24 cellular contexts compared by ENCODE assay signal in genomic region chr21:41861255-41861654, GRCh38. TPM values are rescaled to one million over a fixed set of nuclear protein-coding genes. Genes with fewer than 3 reads are reported as not detected.
DNase-seq lines count a peak whose midpoint lies in the region; ATAC-seq, FAIRE-seq and TF ChIP-seq lines count a peak whose summit lies in the region.
"Had no signal": no experiment of that assay in that cellular context is flagged by ENCODE, and none has a peak within 500 bp of the region (broad histone marks: within the 10 kb centered on the region; RNA-seq: fewer than 3 reads in every experiment).

No MANE protein-coding gene starts in this region.

- BruUV-seq in K562 (replicated peaks; lab: Mats Ljungman, UMichigan): no TSS peak

- no peak for TF ChIP-seq RAD21 in K562 (CRISPR knock-in tag; conservative IDR thresholded peaks at IDR 0.05 in 1 of 2, IDR thresholded peaks at IDR 0.05 in 1 of 2)

- H2AFZ ChIP-seq in OCI-LY3 (ENCODE audit: low read depth, low read length) (peak overlapping the region; percentile 66), K562 (ENCODE audit: low read depth, low read length) (no peak overlapping the region), hepatocyte (no peak overlapping the region), GM23248 (no peak overlapping the region)

- H3K4me1 ChIP-seq in OCI-LY3 (ENCODE audit: low read length) (peaks cover 51% of the 10 kb centered on the region), K562 (replicated peaks in 1 of 2; ENCODE audit: control insufficient read depth in 2 of 2, insufficient read depth in 2 of 2, low read length in 2 of 2) (peaks cover 13 to 19% of the 10 kb centered on the region in 2 experiments; a peak in 4 of 5 replicates), spleen (peaks cover 0 to 38% (median 4%) of the 10 kb centered on the region in 6 donors), sigmoid colon (peaks cover 0 to 7% (median 6%) of the 10 kb centered on the region in 4 donors), hepatocyte (ENCODE audit: insufficient read depth) (no peaks in the 10 kb centered on the region), GM23248 (ENCODE audit: insufficient read depth) (peaks cover 10% of the 10 kb centered on the region; the same call in 1 of the 2 replicates)

- TF ChIP-seq CTCF in OCI-LY3 (IDR thresholded peaks at IDR 0.05; ENCODE audit: low read depth, low read length) (no peak), K562 (IDR thresholded peaks at IDR 0.05 in 2 of 3, conservative IDR thresholded peaks at IDR 0.05 in 1 of 3; ENCODE audit: insufficient read depth in 2 of 3, low read depth in 1 of 3, low read length in 3 of 3) (no peak), spleen (IDR thresholded peaks at IDR 0.05 in 8 of 11, conservative IDR thresholded peaks at IDR 0.05 in 3 of 11) (no peak), sigmoid colon (IDR thresholded peaks at IDR 0.05) (no peak), hepatocyte (IDR thresholded peaks at IDR 0.05; ENCODE audit: poor library complexity) (no peak)

- peak overlapping the region; percentile 88 for H3K4me2 ChIP-seq in OCI-LY3 (ENCODE audit: low read length)
- H3K4me2 ChIP-seq in K562 (ENCODE audit: insufficient read depth, low read length): no peak overlapping the region
- H3K4me2 ChIP-seq in hepatocyte: no peak overlapping the region
- no peak overlapping the region for H3K4me2 ChIP-seq in GM23248 (ENCODE audit: unreplicated experiment)

- CTCF ChIA-PET in K562 (lab: Yijun Ruan, JAX; ENCODE audit: low intra/inter-chr PET ratio): no interaction called here

- POLR2A ChIA-PET in K562 (lab: Yijun Ruan, JAX): interaction anchor here (1.0 kb wide), 1 partner anchor 11 kb away, joined by 3 read pairs; no protein-coding TSS in a partner anchor

- H3K27ac ChIP-seq in OCI-LY3 (ENCODE audit: low read length): peak overlapping the region; percentile 60
- no peak overlapping the region for H3K27ac ChIP-seq in K562 (ENCODE audit: extremely low read depth, low read depth, low read length)
- H3K27ac ChIP-seq in spleen: no peak overlapping the region
- no peak overlapping the region for H3K27ac ChIP-seq in sigmoid colon
- H3K27ac ChIP-seq in hepatocyte: no peak overlapping the region
- no peak overlapping the region for H3K27ac ChIP-seq in GM23248
- H3K27ac ChIP-seq: 22Rv1; BLaER1 treated with 17β-estradiol and CSF1 and Interleukin-3, amounts not matched to agents 10 nM and 100 nM had no signal

- H3K27ac Mint-ChIP-seq in activated naive CD8-positive, alpha-beta T cell: peak overlapping the region; percentile 34
- H3K27ac Mint-ChIP-seq in activated naive CD8-positive, alpha-beta T cell treated with anti-CD3 and anti-CD28 coated beads for 36 hours: no peak overlapping the region

- H3K9me3 Mint-ChIP-seq in activated naive CD8-positive, alpha-beta T cell (ENCODE audit: low read depth): no peaks in the 10 kb centered on the region
- H3K9me3 Mint-ChIP-seq in activated naive CD8-positive, alpha-beta T cell treated with anti-CD3 and anti-CD28 coated beads for 36 hours: no peaks in the 10 kb centered on the region

- H3K36me3 ChIP-seq in OCI-LY3 (replicated peaks; ENCODE audit: low read depth, low read length) (no peaks in the 10 kb centered on the region), K562 (ENCODE audit: control insufficient read depth, insufficient read depth, low read length) (peaks cover 28% of the 10 kb centered on the region; the same call in 1 of the 3 replicates), spleen (peaks cover 0 to 42% (median 25%) of the 10 kb centered on the region in 6 donors), sigmoid colon (peaks cover 0 to 31% (median 8%) of the 10 kb centered on the region in 4 donors), hepatocyte (replicated peaks; ENCODE audit: insufficient read depth, low read depth) (no peaks in the 10 kb centered on the region), GM23248 (ENCODE audit: low read depth) (peaks cover 6% of the 10 kb centered on the region; the same call in 1 of the 2 replicates)

- WGBS in K562 (ENCODE audit: insufficient coverage, low coverage, missing lambda C conversion rate): 85% methylated on average over 4 of the region's 4 CpGs
- 66 to 95% (median 90%) methylated on average over 4 of the region's 4 CpGs for WGBS in spleen, 5 donors
- WGBS in sigmoid colon, 2 donors: 92 to 95% methylated on average over 4 of the region's 4 CpGs
- 79% methylated on average over 4 of the region's 4 CpGs for WGBS in hepatocyte (ENCODE audit: low lambda C conversion rate, missing lambda C conversion rate)
- WGBS in GM23248 (ENCODE audit: low coverage in 1 of 2, low lambda C conversion rate in 2 of 2, missing lambda C conversion rate in 2 of 2), 2 experiments: 95 to 99% methylated on average over 4 of the region's 4 CpGs

- H3K79me2 ChIP-seq in OCI-LY3 (ENCODE audit: low read length) (peaks cover 5% of the 10 kb centered on the region; the same call in 1 of the 2 replicates), K562 (ENCODE audit: control insufficient read depth, insufficient read depth, low read length) (peaks cover 11% of the 10 kb centered on the region; the same call in 2 of the 3 replicates), hepatocyte (peaks cover 13% of the 10 kb centered on the region), GM23248 (ENCODE audit: insufficient read depth) (peaks cover 47% of the 10 kb centered on the region)

- H3K4me1 Mint-ChIP-seq in activated naive CD8-positive, alpha-beta T cell (ENCODE audit: low read depth): peaks cover 24% of the 10 kb centered on the region
- H3K4me1 Mint-ChIP-seq in activated naive CD8-positive, alpha-beta T cell treated with anti-CD3 and anti-CD28 coated beads for 36 hours: peaks cover 16% of the 10 kb centered on the region

- no peaks in the 10 kb centered on the region for H3K27me3 Mint-ChIP-seq in activated naive CD8-positive, alpha-beta T cell
- no peaks in the 10 kb centered on the region for H3K27me3 Mint-ChIP-seq in activated naive CD8-positive, alpha-beta T cell treated with anti-CD3 and anti-CD28 coated beads for 36 hours

- TF ChIP-seq POLR2A in K562 (conservative IDR thresholded peaks at IDR 0.05): no peak
- TF ChIP-seq POLR2A in spleen (IDR thresholded peaks at IDR 0.05): no peak
- TF ChIP-seq POLR2A in sigmoid colon (IDR thresholded peaks at IDR 0.05): no peak

- intact Hi-C loops in K562 (cut with micrococcal nuclease): no loop called here
- intact Hi-C loops in spleen (cut with DNase I; ENCODE audit: low total_unique reads): no loop called here
- intact Hi-C loops in sigmoid colon (cut with DNase I): no loop called here

- TF ChIP-seq EP300 in K562 (IDR thresholded peaks at IDR 0.05; ENCODE audit: low read length) (no peak), sigmoid colon (IDR thresholded peaks at IDR 0.05) (no peak)

- H3K4me3 Mint-ChIP-seq in activated naive CD8-positive, alpha-beta T cell: no peak overlapping the region
- no peak overlapping the region for H3K4me3 Mint-ChIP-seq in activated naive CD8-positive, alpha-beta T cell treated with anti-CD3 and anti-CD28 coated beads for 36 hours

- ATAC-seq in K562: no peak

- no peaks in the 10 kb centered on the region for H4K20me1 ChIP-seq in OCI-LY3 (ENCODE audit: insufficient read depth, low read length)
- no peaks in the 10 kb centered on the region for H4K20me1 ChIP-seq in K562 (replicated peaks; ENCODE audit: control insufficient read depth, insufficient read depth, low read length)
- H4K20me1 ChIP-seq in hepatocyte (ENCODE audit: insufficient read depth, poor library complexity, severe bottlenecking): no peaks in the 10 kb centered on the region
- H4K20me1 ChIP-seq in GM23248 (ENCODE audit: insufficient read depth): no peaks in the 10 kb centered on the region

- H3K9ac ChIP-seq in OCI-LY3 (ENCODE audit: low read length): peak overlapping the region; percentile 55; the same call in 1 of the 2 replicates
- H3K9ac ChIP-seq in K562 (ENCODE audit: insufficient read depth in 1 of 2, low read depth in 2 of 2, low read length in 2 of 2): no peak overlapping the region
- no peak overlapping the region for H3K9ac ChIP-seq in GM23248

- H3K9me2 ChIP-seq in hepatocyte (replicated peaks; ENCODE audit: insufficient read depth) (no peaks in the 10 kb centered on the region), GM23248 (ENCODE audit: insufficient read depth) (no peaks in the 10 kb centered on the region)

- H3F3A ChIP-seq in GM23248 (ENCODE audit: insufficient read depth): peaks cover 9% of the 10 kb centered on the region; the same call in 1 of the 2 replicates

- in situ Hi-C loops in K562 (cut with MboI): no loop called here
- in situ Hi-C loops in GM23248 (cut with MboI): no loop called here

- no peaks in the 10 kb centered on the region for H3K27me3 ChIP-seq in OCI-LY3 (ENCODE audit: low read depth, low read length)
- H3K27me3 ChIP-seq in K562 (ENCODE audit: control insufficient read depth in 2 of 2, insufficient read depth in 2 of 2, low read length in 2 of 2): no peaks in the 10 kb centered on the region
- no peaks in the 10 kb centered on the region for H3K27me3 ChIP-seq in spleen (replicated peaks in 1 of 7)
- no peaks in the 10 kb centered on the region for H3K27me3 ChIP-seq in sigmoid colon
- H3K27me3 ChIP-seq in hepatocyte: no peaks in the 10 kb centered on the region
- H3K27me3 ChIP-seq in GM23248 (replicated peaks; ENCODE audit: insufficient read depth): no peaks in the 10 kb centered on the region
- H3K27me3 ChIP-seq: BLaER1 treated with 17β-estradiol and CSF1 and Interleukin-3, amounts not matched to agents 10 nM and 100 nM; MG63 had no signal

- no peak for FAIRE-seq in K562 (lab: Jason Lieb, UNC)
- FAIRE-seq: D721Med, RCC 7860 had no signal

- H3K36me3 Mint-ChIP-seq in activated naive CD8-positive, alpha-beta T cell: peaks cover 4% of the 10 kb centered on the region
- H3K36me3 Mint-ChIP-seq in activated naive CD8-positive, alpha-beta T cell treated with anti-CD3 and anti-CD28 coated beads for 36 hours: peaks cover 3% of the 10 kb centered on the region

- H3K4me3 ChIP-seq in OCI-LY3 (ENCODE audit: low read length) (peak overlapping the region; percentile 62), K562 (no peak overlapping the region), spleen (no peak overlapping the region), sigmoid colon (no peak overlapping the region), hepatocyte (no peak overlapping the region), GM23248 (no peak overlapping the region)
- H3K4me3 ChIP-seq: BLaER1 treated with 17β-estradiol and CSF1 and Interleukin-3, amounts not matched to agents 10 nM and 100 nM; MG63 had no signal

- DNase-seq in activated naive CD8-positive, alpha-beta T cell treated with anti-CD3 and anti-CD28 coated beads for 36 hours: no peak
- DNase-seq in K562 (ENCODE audit: extremely low read depth in 1 of 4, low spot score in 3 of 4) (no peak), spleen (peak; percentile 31), sigmoid colon (no peak), hepatocyte (ENCODE audit: low spot score) (no peak), GM23248 (no peak)
- DNase-seq: ACHN; GOT3; MG63; NCI-H1048; NCI-H1417 treated with DMSO at 0.1 percent for 48 hours; NCI-H187; NCI-H2107; NCI-H69; NK-92 treated with Interleukin-12 subunit alpha and Interleukin-12 subunit beta, amount 100 ng/mL, for 24 hours; OCI-M1; SHP77; SW 1271 had no signal

- H3K9me3 ChIP-seq in OCI-LY3 (ENCODE audit: insufficient read depth, low read length): no peaks in the 10 kb centered on the region
- H3K9me3 ChIP-seq in K562 (replicated peaks; ENCODE audit: control insufficient read depth, insufficient read depth, low read depth, low read length): no peaks in the 10 kb centered on the region
- H3K9me3 ChIP-seq in spleen: no peaks in the 10 kb centered on the region
- no peaks in the 10 kb centered on the region for H3K9me3 ChIP-seq in sigmoid colon
- H3K9me3 ChIP-seq in hepatocyte (ENCODE audit: low read depth): no peaks in the 10 kb centered on the region
- H3K9me3 ChIP-seq in GM23248 (ENCODE audit: low read depth): no peaks in the 10 kb centered on the region
- H3K9me3 ChIP-seq: MG63 had no signal

- peaks cover 3% of the 10 kb centered on the region for H3K9me1 ChIP-seq in K562 (ENCODE audit: control insufficient read depth, insufficient read depth, low read length)

RNA-seq across cellular contexts. Expression of gene PRDM15, which starts 17.9 kb away (rescaled TPM):
- total RNA-seq in activated naive CD8-positive, alpha-beta T cell treated with anti-CD3 and anti-CD28 coated beads for 36 hours: 10 to 100 TPM in 1 of 2 experiments, 1 to 10 TPM in 1; 9.3 to 10.1 TPM
- 56.7 and 69.0 TPM in 2 replicates for total RNA-seq in K562 (2011; cell fraction: chromatin; rRNA removed; ENCODE audit: low replicate concordance)
- 33.8 and 45.0 TPM in 2 replicates for total RNA-seq in K562 (2011; cell fraction: nucleolus; rRNA removed)
- total RNA-seq in K562 (2011; cell fraction: nucleoplasm; rRNA removed): 31.8 and 32.0 TPM in 2 replicates
- total RNA-seq in K562 (2014; rRNA removed): 6.2 and 10.0 TPM in 2 replicates
- total RNA-seq in K562 (2014; rRNA removed; fragmentation: Illumina TruSeq; extraction: Trizol): 2.9 and 4.4 TPM in 2 replicates
- total RNA-seq in K562 (2015; rRNA removed; fragmentation: Illumina TruSeq; extraction: Trizol): 6.0 and 6.6 TPM in 2 replicates
- 7.6 and 9.2 TPM in 2 replicates for total RNA-seq in K562 (2021)
- polyA plus RNA-seq in K562 (2011; rRNA removed): 6.6 and 12.2 TPM in 2 replicates
- 6.8 and 7.5 TPM in 2 replicates for polyA plus RNA-seq in K562 (2011; cell fraction: cytosol; rRNA removed)
- 44.0 and 68.1 TPM in 2 replicates for polyA plus RNA-seq in K562 (2011; cell fraction: nucleus; rRNA removed)
- 6.2 and 6.8 TPM in 2 replicates for polyA plus RNA-seq in K562 (2012)
- polyA plus RNA-seq in K562 (2014; fragmentation: Illumina TruSeq; extraction: Trizol): 6.0 and 6.2 TPM in 2 replicates
- polyA plus RNA-seq in K562 (2014; fragmentation: Nextera tagmentation; extraction: Ambion mirVana): 1 to 10 TPM in 1 of 2 experiments, under 1 TPM in 1; 0.93 to 1.0 TPM
- polyA plus RNA-seq in K562 (2014; rRNA removed): 7.1 and 8.5 TPM in 2 replicates
- 17.3 and 20.4 TPM in 2 replicates for polyA minus RNA-seq in K562 (2011; rRNA and poly(A)+ RNA removed)
- polyA minus RNA-seq in K562 (2011; cell fraction: cytosol; rRNA and poly(A)+ RNA removed): 7.4 and 14.3 TPM in 2 replicates
- polyA minus RNA-seq in K562 (2011; cell fraction: nucleus; rRNA and poly(A)+ RNA removed): 15.9 and 23.1 TPM in 2 replicates
- 10 to 100 TPM in 6 of 7 donors, 1 to 10 TPM in 1; 8.4 to 18.0 (median 12.2) TPM for total RNA-seq in spleen
- polyA plus RNA-seq in spleen: 1 to 10 TPM; 4.4 to 6.5 (median 6.0) TPM
- total RNA-seq in sigmoid colon: 1 to 10 TPM; 3.5 to 6.9 (median 5.2) TPM
- 1 to 10 TPM; 1.2 to 5.7 (median 3.0) TPM for polyA plus RNA-seq in sigmoid colon
- total RNA-seq in hepatocyte: 3.1 and 4.7 TPM in 2 replicates
- polyA plus RNA-seq in hepatocyte: 2.5 and 3.0 TPM in 2 replicates
- total RNA-seq in GM23248 (2014; rRNA removed; shearing (Covaris generic)): 2.5 and 4.2 TPM in 2 replicates
- polyA plus RNA-seq in GM23248 (2016; fragmentation: Nextera tagmentation; extraction: Ambion mirVana): 1.7 and 2.3 TPM in 2 replicates
